Comparison of ENCODE assay signal across 16 cellular contexts in the genomic region with DNA sequence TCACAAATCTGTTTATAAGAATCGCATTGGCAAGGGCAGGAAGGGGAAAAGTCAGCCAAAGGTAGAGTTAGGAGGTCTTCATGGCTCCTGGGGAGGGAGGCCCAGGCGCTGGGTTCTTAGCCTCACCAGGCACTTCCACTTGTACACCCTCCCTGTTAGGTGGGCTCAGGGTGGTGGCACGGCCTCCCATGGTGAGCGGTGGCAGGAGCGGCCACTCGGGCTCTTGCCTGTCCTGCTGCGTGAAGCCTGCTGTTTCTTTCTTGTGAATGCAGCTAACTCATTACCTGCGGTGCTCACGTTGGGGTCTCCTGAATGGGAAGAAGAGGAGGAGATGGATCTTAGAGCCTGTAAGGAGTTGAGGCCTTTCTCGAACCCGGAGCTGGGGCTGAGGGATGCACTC. TPM values are rescaled to one million over a fixed set of nuclear protein-coding genes. Genes with fewer than 3 reads are reported as not detected.
A peak's percentile ranks its signal among the peaks of the same experiment; 100 is the strongest.
DNase-seq lines count a peak whose midpoint lies in the region; ATAC-seq and TF ChIP-seq lines count a peak whose summit lies in the region.
"Had no signal": no experiment of that assay in that cellular context is flagged by ENCODE, and none has a peak within 500 bp of the region (broad histone marks: within the 10 kb centered on the region; RNA-seq: fewer than 3 reads in every experiment).

No MANE protein-coding gene starts in this region.

- H3K27ac Mint-ChIP-seq in CD8-positive, alpha-beta memory T cell: peak overlapping the region in 5 of 8 donors; percentile 51 to 95 (median 74)
- no peak overlapping the region for H3K27ac Mint-ChIP-seq in endodermal cell

- 91 to 96% methylated on average over 5 to 11 of the region's 11 CpGs for WGBS in endodermal cell (ENCODE audit: insufficient coverage in 1 of 2, insufficient read length in 1 of 2), 2 experiments

- peaks cover 5 to 20% (median 6%) of the 10 kb centered on the region in 3 donors for H3K36me3 Mint-ChIP-seq in CD8-positive, alpha-beta memory T cell
- H3K36me3 Mint-ChIP-seq in endodermal cell (ENCODE audit: low read depth): no peaks in the 10 kb centered on the region

- TF ChIP-seq CTCF in endodermal cell (conservative IDR thresholded peaks at IDR 0.05): no peak

- H3K27me3 Mint-ChIP-seq in CD8-positive, alpha-beta memory T cell: no peaks in the 10 kb centered on the region
- no peaks in the 10 kb centered on the region for H3K27me3 Mint-ChIP-seq in endodermal cell (ENCODE audit: insufficient read depth)

- peaks cover 27% of the 10 kb centered on the region for H3K4me1 ChIP-seq in BLaER1
- peaks cover 11% of the 10 kb centered on the region for H3K4me1 ChIP-seq in CD8-positive, alpha-beta memory T cell (ENCODE audit: insufficient read depth, low read length)
- peaks cover 7% of the 10 kb centered on the region for H3K4me1 ChIP-seq in endodermal cell (ENCODE audit: control insufficient read depth, insufficient read depth, low read length)
- H3K4me1 ChIP-seq: BE2C had no signal

- CTCF ChIA-PET in CD8-positive, alpha-beta memory T cell (lab: Charles Lee): no interaction called here

- H3K27ac ChIP-seq in BLaER1: no peak overlapping the region
- H3K27ac ChIP-seq in CD8-positive, alpha-beta memory T cell (ENCODE audit: low read depth, low read length): no peak overlapping the region
- peak overlapping the region; percentile 77 for H3K27ac ChIP-seq in endodermal cell (ENCODE audit: low read depth, low read length)
- H3K27ac ChIP-seq: GM23248 had no signal

- H3K9ac ChIP-seq in BLaER1: no peak overlapping the region
- H3K9ac ChIP-seq in endodermal cell (ENCODE audit: extremely low read depth, low read length, poor library complexity, severe bottlenecking): no peak overlapping the region
- H3K9ac ChIP-seq: GM23248 had no signal

- H3K4me2 ChIP-seq in BLaER1: peak overlapping the region; percentile 57

- intact Hi-C loops in posterior vena cava (cut with DNase I): no loop called here

- H3K9me3 Mint-ChIP-seq in CD8-positive, alpha-beta memory T cell: no peaks in the 10 kb centered on the region
- no peaks in the 10 kb centered on the region for H3K9me3 Mint-ChIP-seq in endodermal cell

- H3K4me3 ChIP-seq in BLaER1: no peak overlapping the region
- no peak overlapping the region for H3K4me3 ChIP-seq in CD8-positive, alpha-beta memory T cell (ENCODE audit: low read length)
- no peak overlapping the region for H3K4me3 ChIP-seq in endodermal cell (ENCODE audit: low read length)
- H3K4me3 ChIP-seq: GM23248 had no signal

- ATAC-seq in HG03139 (IDR thresholded peaks at IDR 0.05; ENCODE audit: unreplicated experiment): no peak
- no peak for ATAC-seq in HG02852 (IDR thresholded peaks at IDR 0.05; ENCODE audit: unreplicated experiment)

- peaks cover 18 to 34% (median 23%) of the 10 kb centered on the region in 3 donors for H3K4me1 Mint-ChIP-seq in CD8-positive, alpha-beta memory T cell
- peaks cover 24% of the 10 kb centered on the region for H3K4me1 Mint-ChIP-seq in endodermal cell

- POLR2A ChIA-PET in CD8-positive, alpha-beta memory T cell (lab: Charles Lee): no interaction called here

- H3K4me3 Mint-ChIP-seq in CD8-positive, alpha-beta memory T cell: no peak overlapping the region
- H3K4me3 Mint-ChIP-seq in endodermal cell: no peak overlapping the region

- no peaks in the 10 kb centered on the region for H3K36me3 ChIP-seq in BLaER1
- H3K36me3 ChIP-seq in CD8-positive, alpha-beta memory T cell (ENCODE audit: insufficient read depth, low read length): no peaks in the 10 kb centered on the region
- H3K36me3 ChIP-seq in endodermal cell (ENCODE audit: control insufficient read depth, insufficient read depth, low read length): no peaks in the 10 kb centered on the region
- H3K36me3 ChIP-seq: BE2C had no signal

- DNase-seq in CD8-positive, alpha-beta memory T cell: no peak
- DNase-seq in endodermal cell: no peak
- peak; percentile 68 for DNase-seq in posterior vena cava (ENCODE audit: low spot score)
- no peak for DNase-seq in central memory CD4-positive, alpha-beta T cell
- DNase-seq: BE2C, Calu3, DMS 273 treated with DMSO at 0.1 percent for 48 hours, DMS79, EL, GM23248, H7, IMR-90 had no signal

- no peaks in the 10 kb centered on the region for H4K20me1 ChIP-seq in BLaER1

- no peaks in the 10 kb centered on the region for H3K27me3 ChIP-seq in BLaER1
- H3K27me3 ChIP-seq in CD8-positive, alpha-beta memory T cell (ENCODE audit: insufficient read depth, low read length, poor library complexity, severe bottlenecking): no peaks in the 10 kb centered on the region
- no peaks in the 10 kb centered on the region for H3K27me3 ChIP-seq in endodermal cell (ENCODE audit: control insufficient read depth, insufficient read depth, low read length, poor library complexity, severe bottlenecking)
- H3K27me3 ChIP-seq: BE2C had no signal

- H3K9me3 ChIP-seq in BLaER1: no peaks in the 10 kb centered on the region
- no peaks in the 10 kb centered on the region for H3K9me3 ChIP-seq in CD8-positive, alpha-beta memory T cell (ENCODE audit: low read length)
- H3K9me3 ChIP-seq in endodermal cell (ENCODE audit: control insufficient read depth, low read length): no peaks in the 10 kb centered on the region
- H3K9me3 ChIP-seq: BE2C had no signal

RNA-seq across cellular contexts. Expression of a gene that starts 40.8 kb away (rescaled TPM):
- total RNA-seq in CD8-positive, alpha-beta memory T cell: 1 to 10 TPM; 5.0 to 5.2 TPM
- 2.5 TPM for polyA plus RNA-seq in CD8-positive, alpha-beta memory T cell
- total RNA-seq in endodermal cell (1 to 10 TPM in 1 of 2 donors, under 1 TPM in 1; 0.86 to 4.2 TPM), posterior vena cava (under 1 TPM; 0.52 to 0.60 TPM)
- polyA plus RNA-seq in endodermal cell (2013, experiment 1 of 2): 0.43 TPM
- 0.50 TPM for polyA plus RNA-seq in endodermal cell (2013, experiment 2 of 2)
- total RNA-seq: GM23248 had no signal
- polyA plus RNA-seq: GM23248 had no signal

RNA-seq across cellular contexts. Expression of a gene that starts 52.4 kb away (rescaled TPM):
- not detected for total RNA-seq in CD8-positive, alpha-beta memory T cell
- not detected for polyA plus RNA-seq in CD8-positive, alpha-beta memory T cell
- total RNA-seq in endodermal cell (under 1 TPM in 1 of 2 donors, not detected in 1; 0.09 TPM), posterior vena cava (not detected)
- 0.04 TPM for polyA plus RNA-seq in endodermal cell (2013, experiment 1 of 2)
- 0.08 TPM for polyA plus RNA-seq in endodermal cell (2013, experiment 2 of 2)
- total RNA-seq: Calu3, GM23248, H7, HT-29, IMR-90 had no signal
- polyA plus RNA-seq: GM23248, IMR-90 had no signal
